19 cellular contexts compared by ENCODE assay signal in the genomic region with DNA sequence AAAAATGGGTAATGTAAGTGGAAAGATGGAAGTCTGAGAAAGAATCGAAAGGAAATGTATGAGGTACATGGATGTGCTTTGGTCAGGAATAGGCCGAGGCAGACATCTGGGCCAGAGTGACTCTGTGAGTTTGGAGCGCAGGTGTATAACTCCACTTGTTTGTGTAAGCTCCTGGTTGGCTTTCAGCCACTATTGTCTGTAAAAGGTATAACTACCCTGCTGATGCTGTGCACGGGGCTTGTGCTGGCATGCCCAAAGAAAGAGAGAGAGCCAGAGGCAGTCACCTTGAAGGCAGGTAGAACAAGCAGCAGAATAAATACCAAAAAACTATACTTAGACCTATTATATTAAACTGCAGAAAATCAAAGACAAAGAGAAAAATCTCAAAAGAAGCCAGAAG.
"Had no signal": no experiment of that assay in that cellular context is flagged by ENCODE, and none has a peak within 500 bp of the region (broad histone marks: within the 10 kb centered on the region; RNA-seq: fewer than 3 reads in every experiment).

No MANE protein-coding gene starts in this region.

- H3K4me1 ChIP-seq: body of pancreas, right atrium auricular region, thyroid gland, uterus had no signal

- H3K9me3 ChIP-seq: body of pancreas, mucosa of descending colon, right atrium auricular region, thyroid gland, uterus had no signal

- H3K4me3 ChIP-seq: body of pancreas, lung, mucosa of descending colon, right atrium auricular region, smooth muscle cell, thyroid gland, uterus had no signal

- H3K36me3 ChIP-seq: right atrium auricular region, thyroid gland, uterus had no signal

- H3K4me2 ChIP-seq: smooth muscle cell had no signal

- ATAC-seq: activated CD4-positive, CD25-positive, alpha-beta regulatory T cell treated with anti-CD3 and anti-CD28 coated beads, Interleukin-2, amount 50 U/mL, for 24 hours; activated naive CD4-positive, alpha-beta T cell treated with anti-CD3 and anti-CD28 coated beads, Interleukin-2, amount 50 U/mL, for 72 hours; body of pancreas; effector memory CD8-positive, alpha-beta T cell; left colon; mucosa of descending colon; natural killer cell had no signal

- H3K27ac ChIP-seq: body of pancreas, right atrium auricular region, thyroid gland, uterus had no signal

- DNase-seq: activated CD4-positive, alpha-beta T cell treated with anti-CD3 and anti-CD28 coated beads, Interleukin-2, amount 50 U/mL, for 4 hours; activated effector memory CD4-positive, alpha-beta T cell treated with Interleukin-2 at 50 U/mL for 16 hours; activated T-cell treated with anti-CD3 and anti-CD28 coated beads, Interleukin-2, amount 50 U/mL, for 1 hour; amniotic stem cell; body of pancreas; effector memory CD8-positive, alpha-beta T cell; erythroblast; glutamatergic neuron; left colon; mucosa of descending colon; natural killer cell; nucleus accumbens; thyroid gland; uterus had no signal

- H3K27me3 ChIP-seq: body of pancreas, right atrium auricular region, thyroid gland, uterus had no signal
